Comparison of ENCODE assay signal across 9 cellular contexts in genomic region chr11:78078218-78079167, GRCh38. TPM values are rescaled to one million over a fixed set of nuclear protein-coding genes. Genes with fewer than 3 reads are reported as not detected.
DNase-seq lines count a peak whose midpoint lies in the region; ATAC-seq and TF ChIP-seq lines count a peak whose summit lies in the region.
"Had no signal": no experiment of that assay in that cellular context is flagged by ENCODE, and none has a peak within 500 bp of the region (broad histone marks: within the 10 kb centered on the region; RNA-seq: fewer than 3 reads in every experiment).

No MANE protein-coding gene starts in this region.

- TF ChIP-seq CTCF in right lobe of liver (IDR thresholded peaks at IDR 0.05) (no peak), tibial nerve (IDR thresholded peaks at IDR 0.05) (no peak)

- H3K27ac Mint-ChIP-seq in activated naive CD8-positive, alpha-beta T cell treated with anti-CD3 and anti-CD28 coated beads, Interleukin-2, amount 10 ng/mL, durations not matched to agents 7 days and 5 days: peak overlapping the region; percentile 85

- DNase-seq in activated T-cell treated with anti-CD3 and anti-CD28 coated beads, Interleukin-2, amount 50 U/mL, for 4 hours: no peak
- DNase-seq in activated T-cell treated with anti-CD3 and anti-CD28 coated beads for 4 hours (no peak), right lobe of liver (no peak), tibial nerve (ENCODE audit: low spot score in 2 of 2) (no peak), NK-92 (lab: John Stamatoyannopoulos, UW; ENCODE audit: unreplicated experiment) (no peak), NCI-H2196 (lab: John Stamatoyannopoulos, UW; ENCODE audit: unreplicated experiment) (no peak)
- no peak for DNase-seq in activated naive CD8-positive, alpha-beta T cell treated with anti-CD3 and anti-CD28 coated beads, Interleukin-2, amount 10 ng/mL, durations not matched to agents 7 days and 5 days

- H3K27me3 ChIP-seq in right lobe of liver: no peaks in the 10 kb centered on the region
- H3K27me3 ChIP-seq in tibial nerve: no peaks in the 10 kb centered on the region

- intact Hi-C loops in right lobe of liver (cut with DNase I): no loop called here

- H3K27ac ChIP-seq in right lobe of liver (peak overlapping the region; percentile 79 to 88 (median 88)), tibial nerve (peak overlapping the region in 3 of 4 donors; percentile 29 to 91 (median 86))

- H3K36me3 Mint-ChIP-seq in activated T-cell treated with anti-CD3 and anti-CD28 coated beads, Interleukin-2, amount 50 U/mL, for 4 hours (ENCODE audit: insufficient read depth): peaks cover 11% of the 10 kb centered on the region
- H3K36me3 Mint-ChIP-seq in activated naive CD8-positive, alpha-beta T cell treated with anti-CD3 and anti-CD28 coated beads, Interleukin-2, amount 10 ng/mL, durations not matched to agents 7 days and 5 days: peaks cover 15% of the 10 kb centered on the region

- peak overlapping the region; percentile 94 for H3K4me3 Mint-ChIP-seq in activated T-cell treated with anti-CD3 and anti-CD28 coated beads, Interleukin-2, amount 50 U/mL, for 4 hours
- peak overlapping the region; percentile 89 for H3K4me3 Mint-ChIP-seq in activated naive CD8-positive, alpha-beta T cell treated with anti-CD3 and anti-CD28 coated beads, Interleukin-2, amount 10 ng/mL, durations not matched to agents 7 days and 5 days

- H3K9me3 Mint-ChIP-seq in activated T-cell treated with anti-CD3 and anti-CD28 coated beads, Interleukin-2, amount 50 U/mL, for 4 hours: no peaks in the 10 kb centered on the region
- H3K9me3 Mint-ChIP-seq in activated naive CD8-positive, alpha-beta T cell treated with anti-CD3 and anti-CD28 coated beads, Interleukin-2, amount 10 ng/mL, durations not matched to agents 7 days and 5 days: no peaks in the 10 kb centered on the region

- H3K36me3 ChIP-seq in right lobe of liver (no peaks in the 10 kb centered on the region), tibial nerve (no peaks in the 10 kb centered on the region)

- H3K4me1 Mint-ChIP-seq in activated T-cell treated with anti-CD3 and anti-CD28 coated beads, Interleukin-2, amount 50 U/mL, for 4 hours (ENCODE audit: low read depth): peaks cover 53% of the 10 kb centered on the region
- peaks cover 50% of the 10 kb centered on the region for H3K4me1 Mint-ChIP-seq in activated naive CD8-positive, alpha-beta T cell treated with anti-CD3 and anti-CD28 coated beads, Interleukin-2, amount 10 ng/mL, durations not matched to agents 7 days and 5 days

- no peaks in the 10 kb centered on the region for H3K27me3 Mint-ChIP-seq in activated T-cell treated with anti-CD3 and anti-CD28 coated beads, Interleukin-2, amount 50 U/mL, for 4 hours (ENCODE audit: low read depth)
- H3K27me3 Mint-ChIP-seq in activated naive CD8-positive, alpha-beta T cell treated with anti-CD3 and anti-CD28 coated beads, Interleukin-2, amount 10 ng/mL, durations not matched to agents 7 days and 5 days: no peaks in the 10 kb centered on the region

- TF ChIP-seq POLR2A in right lobe of liver (IDR thresholded peaks at IDR 0.05): no peak
- no peak for TF ChIP-seq POLR2A in tibial nerve (IDR thresholded peaks at IDR 0.05)

- TF ChIP-seq EP300 in tibial nerve (IDR thresholded peaks at IDR 0.05): no peak

- no peaks in the 10 kb centered on the region for H3K9me3 ChIP-seq in right lobe of liver
- H3K9me3 ChIP-seq in tibial nerve: no peaks in the 10 kb centered on the region

- peaks cover 0 to 43% (median 16%) of the 10 kb centered on the region in 4 donors for H3K4me1 ChIP-seq in right lobe of liver
- peaks cover 0 to 50% (median 27%) of the 10 kb centered on the region in 4 donors for H3K4me1 ChIP-seq in tibial nerve

- POLR2A ChIA-PET in activated naive CD8-positive, alpha-beta T cell treated with anti-CD3 and anti-CD28 coated beads, Interleukin-2, amount 10 ng/mL, durations not matched to agents 7 days and 5 days (lab: Charles Lee): interaction anchor here (0.6 to 4.0 kb wide), 9 partner anchors 10 to 257 kb away, joined by 3 to 21 read pairs (median 5); partner anchors contain the start of genes AAMDC, ALG8, INTS4 and KCTD21

- peak overlapping the region; percentile 78 to 98 (median 82) for H3K4me3 ChIP-seq in right lobe of liver
- H3K4me3 ChIP-seq in tibial nerve: peak overlapping the region; percentile 53 to 99 (median 86)

- ATAC-seq in activated T-cell treated with anti-CD3 and anti-CD28 coated beads, Interleukin-2, amount 50 U/mL, for 4 hours: no peak
- ATAC-seq in activated naive CD8-positive, alpha-beta T cell treated with anti-CD3 and anti-CD28 coated beads, Interleukin-2, amount 10 ng/mL, durations not matched to agents 7 days and 5 days (ENCODE audit: low read depth): no peak
- ATAC-seq in right lobe of liver: peak; percentile 2 to 21 (median 10)
- ATAC-seq in HG03565 (IDR thresholded peaks at IDR 0.05; ENCODE audit: unreplicated experiment): no peak

- 2% methylated on average over 14 of the region's 21 CpGs for WGBS in right lobe of liver (ENCODE audit: insufficient coverage, low coverage, low lambda C conversion rate, missing lambda C conversion rate)
- 43 to 46% methylated on average over 21 of the region's 21 CpGs for WGBS in tibial nerve, 2 donors

RNA-seq across cellular contexts. Expression of gene NDUFC2, which starts 1.2 kb away (rescaled TPM):
- 100 to 1,000 TPM; 217 to 246 (median 227) TPM for total RNA-seq in activated T-cell treated with anti-CD3 and anti-CD28 coated beads, Interleukin-2, amount 50 U/mL, for 4 hours
- 100 to 1,000 TPM; 162 to 163 TPM for total RNA-seq in activated naive CD8-positive, alpha-beta T cell treated with anti-CD3 and anti-CD28 coated beads, Interleukin-2, amount 10 ng/mL, durations not matched to agents 7 days and 5 days
- 100 to 1,000 TPM; 105 to 265 (median 183) TPM for total RNA-seq in right lobe of liver
- total RNA-seq in tibial nerve: 10 to 100 TPM; 49.6 to 88.3 (median 66.3) TPM

RNA-seq across cellular contexts. Expression of gene THRSP, which starts 14.8 kb away (rescaled TPM):
- not detected for total RNA-seq in activated T-cell treated with anti-CD3 and anti-CD28 coated beads, Interleukin-2, amount 50 U/mL, for 4 hours
- not detected for total RNA-seq in activated naive CD8-positive, alpha-beta T cell treated with anti-CD3 and anti-CD28 coated beads, Interleukin-2, amount 10 ng/mL, durations not matched to agents 7 days and 5 days
- total RNA-seq in right lobe of liver (10 to 100 TPM in 4 of 6 experiments, 1 to 10 TPM in 2; 3.0 to 92.0 (median 40.1) TPM), tibial nerve (10 to 100 TPM in 2 of 4 donors, 1 to 10 TPM in 2; 4.0 to 22.9 (median 8.7) TPM)
- total RNA-seq: activated CD8-positive, alpha-beta memory T cell treated with anti-CD3 and anti-CD28 coated beads for 36 hours had no signal

RNA-seq across cellular contexts. Expression of gene KCTD14, which starts 55.4 kb away (rescaled TPM):
- total RNA-seq in activated T-cell treated with anti-CD3 and anti-CD28 coated beads, Interleukin-2, amount 50 U/mL, for 4 hours: under 1 TPM in 2 of 3 donors, not detected in 1; 0.38 to 0.45 TPM
- under 1 TPM in 1 of 2 experiments, not detected in 1; 0.22 TPM for total RNA-seq in activated naive CD8-positive, alpha-beta T cell treated with anti-CD3 and anti-CD28 coated beads, Interleukin-2, amount 10 ng/mL, durations not matched to agents 7 days and 5 days
- 10 to 100 TPM in 1 of 6 experiments, 1 to 10 TPM in 5; 4.8 to 12.1 (median 6.3) TPM for total RNA-seq in right lobe of liver
- 1 to 10 TPM; 2.5 to 6.0 (median 3.4) TPM for total RNA-seq in tibial nerve

Comparison
In these comparisons a context has a peak if more than half of its experiments do, and no peak if none do; other contexts are left out.
1. ATAC-seq: peak in right lobe of liver (4 of 4); none in activated T-cell treated with anti-CD3 and anti-CD28 coated beads, Interleukin-2, amount 50 U/mL, for 4 hours (0 of 2), activated naive CD8-positive, alpha-beta T cell treated with anti-CD3 and anti-CD28 coated beads, Interleukin-2, amount 10 ng/mL, durations not matched to agents 7 days and 5 days (single experiment) and HG03565 (single experiment).